Comparison of ENCODE assay signal across 1 cellular context in genomic region chr12:76158518-76159321, GRCh38.
TF ChIP-seq lines count a peak whose summit lies in the region.

No MANE protein-coding gene starts in this region.

TF ChIP-seq in HepG2, 621 proteins besides CTCF, POLR2A, EP300 and RAD21 (continued from another document):
- 0 out of 4 replicates have a peak, but pooled peaks of 1 of the 2 experiments have one; percentile 46 for TF ChIP-seq HMGXB4 (CRISPR knock-in tag; IDR thresholded peaks at IDR 0.05; ENCODE audit: borderline replicate concordance in 1 of 2, low read depth in 1 of 2)
- no peak for TF ChIP-seq KDM2A (CRISPR knock-in tag; IDR thresholded peaks at IDR 0.05; ENCODE audit: borderline replicate concordance, low read depth)
- TF ChIP-seq HMG20A (CRISPR knock-in tag; IDR thresholded peaks at IDR 0.05; ENCODE audit: borderline replicate concordance): peak; percentile 36; the same call in 1 of the 2 replicates
- TF ChIP-seq ZNF251 (CRISPR knock-in tag; IDR thresholded peaks at IDR 0.05): no peak
- 0 out of 2 replicates have a peak, but pooled peaks have one; percentile 11 for TF ChIP-seq THRA (CRISPR knock-in tag; IDR thresholded peaks at IDR 0.05; ENCODE audit: borderline replicate concordance)
- TF ChIP-seq XRCC5 (optimal IDR thresholded peaks at IDR 0.05; ENCODE audit: low read length): peak; percentile 77
- TF ChIP-seq SMC3 (IDR thresholded peaks at IDR 0.05; ENCODE audit: low read length): peak; percentile 76
- no peak for TF ChIP-seq TEF (CRISPR knock-in tag; IDR thresholded peaks at IDR 0.05)
- TF ChIP-seq CEBPG (CRISPR knock-in tag; IDR thresholded peaks at IDR 0.05): peak; percentile 28; the same call in 1 of the 2 replicates
- no peak for TF ChIP-seq PCBP2 (optimal IDR thresholded peaks at IDR 0.05; ENCODE audit: low read depth, low read length, poor library complexity, severe bottlenecking)
- 0 out of 2 replicates have a peak, but pooled peaks have one; percentile 44 for TF ChIP-seq ZNF576 (CRISPR knock-in tag; IDR thresholded peaks at IDR 0.05)
- TF ChIP-seq CBX5 (CRISPR knock-in tag; IDR thresholded peaks at IDR 0.05; ENCODE audit: borderline replicate concordance): 0 out of 2 replicates have a peak, but pooled peaks have one; percentile 18
- TF ChIP-seq HOXA9 (CRISPR knock-in tag; IDR thresholded peaks at IDR 0.05; ENCODE audit: borderline replicate concordance): no peak
- TF ChIP-seq CBX2 (IDR thresholded peaks at IDR 0.05; ENCODE audit: low read depth, low read length): no peak
- 0 out of 2 replicates have a peak, but pooled peaks have one; percentile 62 for TF ChIP-seq CBX2 (CRISPR knock-in tag; IDR thresholded peaks at IDR 0.05; ENCODE audit: low read depth)
- TF ChIP-seq FOSL2 (CRISPR knock-in tag; IDR thresholded peaks at IDR 0.05): peak; percentile 22; the same call in 1 of the 2 replicates
- TF ChIP-seq STAG1 (CRISPR knock-in tag; IDR thresholded peaks at IDR 0.05): peak; percentile 85
